Comparison of ENCODE assay signal across 9 cellular contexts in genomic region chr4:4677825-4678522, GRCh38.
A peak's percentile ranks its signal among the peaks of the same experiment; 100 is the strongest.
DNase-seq lines count a peak whose midpoint lies in the region; ATAC-seq and TF ChIP-seq lines count a peak whose summit lies in the region.
"Had no signal": no experiment of that assay in that cellular context is flagged by ENCODE, and none has a peak within 500 bp of the region (broad histone marks: within the 10 kb centered on the region; RNA-seq: fewer than 3 reads in every experiment).

No MANE protein-coding gene starts in this region.

- DNase-seq in ACHN = peak; percentile 15
- peak; percentile 70 for DNase-seq in H7
- DNase-seq in adrenal gland = no peak
- peak; percentile 29 for DNase-seq in kidney tubule cell (ENCODE audit: low spot score)
- no peak for DNase-seq in NCI-H128 (lab: John Stamatoyannopoulos, UW; ENCODE audit: unreplicated experiment)
- DNase-seq in activated effector memory CD4-positive, alpha-beta T cell treated with anti-CD3 and anti-CD28 coated beads, Interleukin-2, amount 50 U/mL, for 16 hours = no peak
- no peak for DNase-seq in activated naive CD4-positive, alpha-beta T cell treated with anti-CD3 and anti-CD28 coated beads, Interleukin-2, amount 50 U/mL, for 72 hours (ENCODE audit: low spot score in 2 of 2)

- peak in 4 of 6 experiments; percentile 12 to 41 (median 38) for TF ChIP-seq CTCF in adrenal gland (IDR thresholded peaks at IDR 0.05)

- H3K27ac ChIP-seq in adrenal gland = no peak overlapping the region
- H3K27ac ChIP-seq: SJCRH30 had no signal

- H3K4me3 ChIP-seq in H7 (ENCODE audit: insufficient read depth, low read depth, low read length) (no peak overlapping the region), adrenal gland (peak overlapping the region in 1 of 4 donors; percentile 12)
- H3K4me3 ChIP-seq: SJCRH30 had no signal

- no peaks in the 10 kb centered on the region for H3K9me3 Mint-ChIP-seq in activated naive CD4-positive, alpha-beta T cell treated with anti-CD3 and anti-CD28 coated beads, Interleukin-2, amount 50 U/mL, for 72 hours

- H3K36me3 ChIP-seq in H7 (replicated peaks; ENCODE audit: control insufficient read depth, insufficient read depth, low read length) (no peaks in the 10 kb centered on the region), adrenal gland (replicated peaks in 1 of 2) (no peaks in the 10 kb centered on the region)
- H3K36me3 ChIP-seq: SJCRH30 had no signal

- TF ChIP-seq POLR2A in adrenal gland (IDR thresholded peaks at IDR 0.05) = no peak

- H3K27me3 ChIP-seq in H7 (ENCODE audit: control insufficient read depth, insufficient read depth, low read length) = no peaks in the 10 kb centered on the region
- no peaks in the 10 kb centered on the region for H3K27me3 ChIP-seq in adrenal gland
- H3K27me3 ChIP-seq: SJCRH30 had no signal

- H3K4me1 ChIP-seq in adrenal gland (replicated peaks in 1 of 2) = no peaks in the 10 kb centered on the region
- H3K4me1 ChIP-seq: SJCRH30 had no signal

- no peak overlapping the region for H3K27ac Mint-ChIP-seq in activated naive CD4-positive, alpha-beta T cell treated with anti-CD3 and anti-CD28 coated beads, Interleukin-2, amount 50 U/mL, for 72 hours

- no peak for ATAC-seq in GM21515 (IDR thresholded peaks at IDR 0.05; ENCODE audit: unreplicated experiment)
- ATAC-seq in activated naive CD4-positive, alpha-beta T cell treated with anti-CD3 and anti-CD28 coated beads, Interleukin-2, amount 50 U/mL, for 72 hours = no peak

- WGBS in adrenal gland, 4 donors = 51 to 68% (median 61%) methylated on average over 16 of the region's 16 CpGs

- intact Hi-C loops in adrenal gland (cut with DNase I) = no loop called here

- H3K36me3 Mint-ChIP-seq in activated naive CD4-positive, alpha-beta T cell treated with anti-CD3 and anti-CD28 coated beads, Interleukin-2, amount 50 U/mL, for 72 hours = peaks cover 0 to 14% of the 10 kb centered on the region in 2 donors

- in situ Hi-C loops in ACHN (cut with HindIII; ENCODE audit: low pct_ligation_motif_present, low pct_unique_long_range_greater_than_20kb, low sequenced_read_pairs) = no loop called here

- no peaks in the 10 kb centered on the region for H3K9me3 ChIP-seq in adrenal gland (replicated peaks in 1 of 3)
- H3K9me3 ChIP-seq: SJCRH30 had no signal

Comparison
In these comparisons a context has a peak if more than half of its experiments do, and no peak if none do; other contexts are left out.
1. DNase-seq: peak in ACHN (single experiment), H7 (single experiment) and kidney tubule cell (single experiment); none in adrenal gland (0 of 7), NCI-H128 (single experiment), activated effector memory CD4-positive, alpha-beta T cell treated with anti-CD3 and anti-CD28 coated beads, Interleukin-2, amount 50 U/mL, for 16 hours (single experiment) and activated naive CD4-positive, alpha-beta T cell treated with anti-CD3 and anti-CD28 coated beads, Interleukin-2, amount 50 U/mL, for 72 hours (0 of 2).